22 cellular contexts compared by ENCODE assay signal in genomic region chr16:79838860-79839259, GRCh38.
DNase-seq lines count a peak whose midpoint lies in the region; ATAC-seq, FAIRE-seq and TF ChIP-seq lines count a peak whose summit lies in the region.
"Had no signal": no experiment of that assay in that cellular context is flagged by ENCODE, and none has a peak within 500 bp of the region (broad histone marks: within the 10 kb centered on the region; RNA-seq: fewer than 3 reads in every experiment).

No MANE protein-coding gene starts in this region.

- ATAC-seq in SK-N-SH treated with all-trans-retinoic acid at 6 μM for 48 hours = no peak; the same call in 2 of the 3 replicates
- no peak for ATAC-seq in HG02759 (IDR thresholded peaks at IDR 0.05; ENCODE audit: unreplicated experiment)
- ATAC-seq: activated CD4-positive, alpha-beta T cell treated with anti-CD3 and anti-CD28 coated beads for 36 hours had no signal

- TF ChIP-seq POLR2A in GM12892 (IDR thresholded peaks at IDR 0.05; ENCODE audit: low read depth, low read length) = no peak

- DNase-seq in AG20443 (ENCODE audit: low spot score) = peak; percentile 20
- DNase-seq in globus pallidus (ENCODE audit: low spot score) = peak; percentile 10
- DNase-seq in medulla oblongata (ENCODE audit: extremely low spot score) = peak; percentile 13
- no peak for DNase-seq in GM12892 (ENCODE audit: insufficient read length)
- no peak for DNase-seq in amygdala (lab: John Stamatoyannopoulos, UW)
- no peak for DNase-seq in mesenteric fat pad (ENCODE audit: low spot score)
- DNase-seq: ACHN; activated CD4-positive, alpha-beta T cell treated with anti-CD3 and anti-CD28 coated beads for 36 hours; activated naive CD8-positive, alpha-beta T cell treated with anti-CD3 and anti-CD28 coated beads, Interleukin-2, amount 10 ng/mL, durations not matched to agents 7 days and 5 days; brain microvascular endothelial cell; CD4-positive, CD25-positive, alpha-beta regulatory T cell; dermis blood vessel endothelial cell; DMS153; naive B cell; NCI-H1105; NCI-H524 treated with DMSO at 0.1 percent for 48 hours; SHP77; sigmoid colon; T-helper 1 cell had no signal

- FAIRE-seq in GM12892 (lab: Jason Lieb, UNC) = no peak
- FAIRE-seq: G401.6 had no signal

TF ChIP-seq in SK-N-SH treated with all-trans-retinoic acid at 6 μM for 48 hours, 23 proteins besides CTCF, POLR2A, EP300 and RAD21:
- TF ChIP-seq ZC3H10 (CRISPR knock-in tag; IDR thresholded peaks at IDR 0.05) (no peak), TCF4 (CRISPR knock-in tag; IDR thresholded peaks at IDR 0.05; ENCODE audit: borderline replicate concordance) (peak; percentile 89), TSHZ2 (CRISPR knock-in tag; IDR thresholded peaks at IDR 0.05) (peak; percentile 34; the same call in 1 of the 2 replicates)
TF ChIP-seq in SK-N-SH treated with all-trans-retinoic acid at 6 μM for 48 hours: peak in this region for 2.

Comparison
In these comparisons a context has a peak if more than half of its experiments do, and no peak if none do; other contexts are left out.
1. DNase-seq: peak in AG20443 (single experiment), globus pallidus (single experiment) and medulla oblongata (single experiment); none in GM12892 (single experiment), amygdala (0 of 56) and mesenteric fat pad (single experiment).